25 cellular contexts compared by ENCODE assay signal in the genomic region with DNA sequence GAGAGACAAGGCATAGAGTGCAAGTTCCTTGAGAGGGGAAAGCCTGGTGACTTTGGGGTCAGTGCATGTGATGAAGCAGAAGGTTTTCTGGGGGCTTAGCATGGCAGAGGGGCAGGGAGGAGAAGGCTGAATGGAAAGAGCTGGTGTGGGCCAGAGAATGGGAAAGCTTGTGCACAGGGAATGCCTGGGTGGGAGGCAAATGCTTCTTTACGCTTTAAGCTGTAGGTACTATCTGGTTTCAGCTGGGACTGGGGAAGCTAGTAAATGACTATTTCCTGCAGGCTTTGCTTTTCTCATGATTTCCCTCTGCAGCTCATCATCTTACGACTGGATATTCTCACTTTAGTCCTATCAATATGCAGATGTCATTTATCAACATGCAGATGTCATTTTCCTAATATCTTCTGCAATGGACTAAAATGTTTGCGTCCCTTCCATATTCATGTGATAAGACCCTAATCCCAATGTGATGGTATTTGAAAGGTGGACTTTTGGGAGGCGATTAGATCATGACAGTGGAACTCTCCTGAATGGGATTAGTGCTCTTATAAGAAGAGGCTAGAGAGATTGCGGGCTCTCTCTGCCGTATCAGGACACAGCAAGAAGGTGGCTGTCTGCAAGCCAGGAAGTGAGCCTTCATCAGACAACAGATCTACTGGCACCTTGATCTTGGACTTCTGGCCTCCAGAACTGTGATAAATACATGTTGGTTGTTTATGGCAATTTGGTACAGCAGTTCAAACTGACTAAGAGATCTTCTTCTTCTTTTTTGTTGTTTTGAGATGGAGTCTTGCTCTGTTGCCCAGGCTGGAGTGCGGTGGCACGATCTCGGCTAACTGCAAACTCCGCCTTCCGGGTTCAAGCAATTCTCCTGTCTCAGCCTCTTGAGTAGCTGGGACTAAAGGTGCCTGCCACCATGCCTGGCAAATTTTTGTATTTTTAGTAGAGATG. TPM values are rescaled to one million over a fixed set of nuclear protein-coding genes. Genes with fewer than 3 reads are reported as not detected.
"Had no signal": no experiment of that assay in that cellular context is flagged by ENCODE, and none has a peak within 500 bp of the region (broad histone marks: within the 10 kb centered on the region; RNA-seq: fewer than 3 reads in every experiment).

No MANE protein-coding gene starts in this region.

- H3K4me1 Mint-ChIP-seq: activated B cell treated with CpG ODN at 0.5 μM for 24 hours; activated CD4-positive, alpha-beta T cell treated with anti-CD3 and anti-CD28 coated beads, Interleukin-2, amount 10 ng/mL, durations not matched to agents 7 days and 5 days had no signal

- H3K4me3 ChIP-seq: Peyer's patch, SJSA1 had no signal

- H3K27me3 Mint-ChIP-seq: activated B cell treated with CpG ODN at 0.5 μM for 24 hours; activated CD4-positive, alpha-beta memory T cell treated with anti-CD3 and anti-CD28 coated beads for 36 hours; activated CD4-positive, alpha-beta T cell treated with anti-CD3 and anti-CD28 coated beads, Interleukin-2, amount 10 ng/mL, durations not matched to agents 7 days and 5 days had no signal

- H3K9me3 Mint-ChIP-seq: activated B cell treated with CpG ODN at 0.5 μM for 24 hours; activated CD4-positive, alpha-beta memory T cell treated with anti-CD3 and anti-CD28 coated beads for 36 hours; activated CD4-positive, alpha-beta T cell treated with anti-CD3 and anti-CD28 coated beads, Interleukin-2, amount 10 ng/mL, durations not matched to agents 7 days and 5 days; activated naive CD4-positive, alpha-beta T cell treated with anti-CD3 and anti-CD28 coated beads, Interleukin-2, amount 50 U/mL, for 72 hours; activated T-cell treated with anti-CD3 and anti-CD28 coated beads, Interleukin-2, amount 50 U/mL, for 4 hours; T-helper 1 cell treated with Interleukin-12 subunit alpha and Interleukin-12 subunit beta and Interleukin-4 antibody, amounts not matched to agents 30 μg/mL and 1 μg/mL, for 36 hours had no signal

- H3K4me1 ChIP-seq: Peyer's patch, SJSA1 had no signal

- H3K27ac ChIP-seq: Peyer's patch, RWPE1, SJSA1 had no signal

- ATAC-seq: activated naive CD4-positive, alpha-beta T cell treated with anti-CD3 and anti-CD28 coated beads, Interleukin-2, amount 50 U/mL, for 72 hours; activated T-cell treated with anti-CD3 and anti-CD28 coated beads, Interleukin-2, amount 50 U/mL, for 4 hours had no signal

- DNase-seq: activated B cell treated with CpG ODN at 0.5 μM for 24 hours; activated CD4-positive, alpha-beta memory T cell treated with anti-CD3 and anti-CD28 coated beads for 36 hours; activated CD4-positive, alpha-beta T cell treated with anti-CD3 and anti-CD28 coated beads, Interleukin-2, amount 10 ng/mL, durations not matched to agents 7 days and 5 days; activated CD8-positive, alpha-beta memory T cell treated with anti-CD3 and anti-CD28 coated beads for 24 hours; activated effector memory CD4-positive, alpha-beta T cell treated with anti-CD3 and anti-CD28 coated beads, Interleukin-2, amount 50 U/mL, for 16 hours; activated naive CD4-positive, alpha-beta T cell treated with Interleukin-2 at 50 U/mL for 16 hours; activated T-cell treated with anti-CD3 and anti-CD28 coated beads, Interleukin-2, amount 50 U/mL, for 4 hours; amygdala; Kasumi-1; KBM-7; NCI-H1048; NCI-H146; NCI-H187 treated with DMSO at 0.1 percent for 48 hours; NCI-H2081 treated with DMSO at 0.1 percent for 48 hours; NCI-H2171 treated with DMSO at 0.1 percent for 48 hours; NCI-H345; NCI-H510A; NCI-H526 treated with DMSO at 0.1 percent for 48 hours; Peyer's patch; Right ventricle myocardium superior had no signal

- H3K27ac Mint-ChIP-seq: activated B cell treated with CpG ODN at 0.5 μM for 24 hours; activated CD4-positive, alpha-beta memory T cell treated with anti-CD3 and anti-CD28 coated beads for 36 hours; activated CD4-positive, alpha-beta T cell treated with anti-CD3 and anti-CD28 coated beads, Interleukin-2, amount 10 ng/mL, durations not matched to agents 7 days and 5 days; activated naive CD4-positive, alpha-beta T cell treated with anti-CD3 and anti-CD28 coated beads, Interleukin-2, amount 50 U/mL, for 72 hours; T-helper 1 cell treated with Interleukin-12 subunit alpha and Interleukin-12 subunit beta and Interleukin-4 antibody, amounts not matched to agents 30 μg/mL and 1 μg/mL, for 36 hours had no signal

- H3K4me3 Mint-ChIP-seq: activated B cell treated with CpG ODN at 0.5 μM for 24 hours; activated CD4-positive, alpha-beta memory T cell treated with anti-CD3 and anti-CD28 coated beads for 36 hours; activated CD4-positive, alpha-beta T cell treated with anti-CD3 and anti-CD28 coated beads, Interleukin-2, amount 10 ng/mL, durations not matched to agents 7 days and 5 days; activated T-cell treated with anti-CD3 and anti-CD28 coated beads, Interleukin-2, amount 50 U/mL, for 4 hours; brain; T-helper 1 cell treated with Interleukin-12 subunit alpha and Interleukin-12 subunit beta and Interleukin-4 antibody, amounts not matched to agents 30 μg/mL and 1 μg/mL, for 36 hours had no signal

- H3K36me3 ChIP-seq: Peyer's patch, SJSA1 had no signal

- H3K27me3 ChIP-seq: Peyer's patch, SJSA1 had no signal

- H3K36me3 Mint-ChIP-seq: activated CD4-positive, alpha-beta memory T cell treated with anti-CD3 and anti-CD28 coated beads for 36 hours; activated naive CD4-positive, alpha-beta T cell treated with anti-CD3 and anti-CD28 coated beads, Interleukin-2, amount 50 U/mL, for 72 hours; brain had no signal

- H3K9me3 ChIP-seq: Peyer's patch, SJSA1 had no signal

RNA-seq across cellular contexts. Expression of a gene that starts 50.1 kb away (rescaled TPM):
- total RNA-seq: activated B cell treated with CpG ODN at 0.5 μM for 24 hours; activated CD4-positive, alpha-beta T cell treated with anti-CD3 and anti-CD28 coated beads, Interleukin-2, amount 10 ng/mL, durations not matched to agents 7 days and 5 days; activated naive CD4-positive, alpha-beta T cell treated with anti-CD3 and anti-CD28 coated beads, Interleukin-2, amount 50 U/mL, for 72 hours had no signal
